8 cellular contexts compared by ENCODE assay signal in the genomic region with DNA sequence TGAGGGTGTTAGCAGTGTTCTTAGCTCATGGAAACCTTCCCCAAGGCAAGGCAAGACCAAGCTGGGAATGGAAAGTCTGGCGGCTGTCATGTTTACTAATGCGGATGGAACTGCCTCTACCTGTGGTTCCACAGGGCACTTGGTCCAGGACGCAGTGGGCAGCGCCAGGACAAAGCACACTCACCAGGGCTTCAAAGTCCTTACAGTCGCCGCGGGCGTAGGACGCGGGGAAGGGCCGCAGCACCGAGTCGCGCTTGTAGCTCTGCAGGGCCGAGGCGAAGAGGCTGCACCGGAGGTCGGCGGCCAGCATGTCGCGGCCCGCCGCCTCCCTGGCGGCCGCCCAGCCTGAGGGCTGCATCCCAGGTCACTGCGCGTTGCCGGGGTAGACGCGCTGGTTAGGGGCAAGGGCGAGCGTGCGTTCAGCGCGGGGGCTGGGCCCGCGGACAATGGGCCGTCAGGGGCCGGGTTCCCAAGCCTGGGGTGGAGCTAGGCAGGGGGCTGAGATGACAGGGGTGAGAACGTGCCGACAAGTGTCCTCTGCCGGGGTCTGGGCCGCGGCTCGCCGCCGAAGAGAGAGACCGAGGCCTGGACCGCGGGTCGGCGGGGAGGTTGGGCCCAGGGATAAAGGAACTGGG. TPM values are rescaled to one million over a fixed set of nuclear protein-coding genes. Genes with fewer than 3 reads are reported as not detected.
A peak's percentile ranks its signal among the peaks of the same experiment; 100 is the strongest.
DNase-seq lines count a peak whose midpoint lies in the region; ATAC-seq and TF ChIP-seq lines count a peak whose summit lies in the region.

No MANE protein-coding gene starts in this region.

- H3K27ac ChIP-seq in HUES64 (ENCODE audit: low read depth, low read length) (peak overlapping the region; percentile 73), cardiac muscle cell (peak overlapping the region; percentile 79)

- intact Hi-C loops in activated T-helper 2 cell treated with anti-CD3 and anti-CD28 coated beads, Interferon-gamma antibody, Interleukin-2, Interleukin-4, amounts not matched to agents 10 μg/mL and 5 μg/mL and 100 μg/mL, durations not matched to agents 14 hours and 24 hours and 36 hours (cut with micrococcal nuclease) = loop anchor here (1.0 to 2.0 kb wide), 2 partner anchors 10 to 19 kb away; a partner anchor contains a TSS
- intact Hi-C loops in posterior vena cava (cut with DNase I) = no loop called here

- peaks cover 12% of the 10 kb centered on the region for H3K27me3 ChIP-seq in HUES64 (ENCODE audit: insufficient read depth, low read length)
- H3K27me3 ChIP-seq in cardiac muscle cell = no peaks in the 10 kb centered on the region

- no peaks in the 10 kb centered on the region for H3K9me3 Mint-ChIP-seq in activated T-helper 2 cell treated with anti-CD3 and anti-CD28 coated beads, Interferon-gamma antibody, Interleukin-2, Interleukin-4, amounts not matched to agents 10 μg/mL and 5 μg/mL and 100 μg/mL, durations not matched to agents 14 hours and 24 hours and 36 hours
- H3K9me3 Mint-ChIP-seq in osteocyte (ENCODE audit: unreplicated experiment) = no peaks in the 10 kb centered on the region

- peak; percentile 33 for ATAC-seq in GM21528 (IDR thresholded peaks at IDR 0.05; ENCODE audit: low FRiP score, unreplicated experiment)

- under 1% methylated on average over 52 of the region's 52 CpGs for WGBS in HUES64

- H3K4me3 ChIP-seq in HUES64 (ENCODE audit: low read length) (peak overlapping the region; percentile 68), cardiac muscle cell (peak overlapping the region; percentile 36)

- DNase-seq in NCI-H146 treated with DMSO at 0.1 percent for 48 hours (lab: John Stamatoyannopoulos, UW; ENCODE audit: unreplicated experiment) = peak; percentile 22
- no peak for DNase-seq in NCI-H146 (lab: John Stamatoyannopoulos, UW)
- DNase-seq in activated T-helper 2 cell treated with anti-CD3 and anti-CD28 coated beads, Interferon-gamma antibody, Interleukin-2, Interleukin-4, amounts not matched to agents 10 μg/mL and 5 μg/mL and 100 μg/mL, durations not matched to agents 14 hours and 24 hours and 36 hours (ENCODE audit: low spot score) = no peak
- peak; percentile 23 to 75 for DNase-seq in cardiac muscle cell (ENCODE audit: low read depth in 1 of 2, low spot score in 1 of 2)
- no peak for DNase-seq in osteocyte (ENCODE audit: extremely low spot score, unreplicated experiment)
- no peak for DNase-seq in posterior vena cava (ENCODE audit: low spot score)

- peaks cover 26% of the 10 kb centered on the region for H3K4me1 Mint-ChIP-seq in activated T-helper 2 cell treated with anti-CD3 and anti-CD28 coated beads, Interferon-gamma antibody, Interleukin-2, Interleukin-4, amounts not matched to agents 10 μg/mL and 5 μg/mL and 100 μg/mL, durations not matched to agents 14 hours and 24 hours and 36 hours (ENCODE audit: low read depth)
- peaks cover 11% of the 10 kb centered on the region for H3K4me1 Mint-ChIP-seq in osteocyte (ENCODE audit: unreplicated experiment)

- H3K9me3 ChIP-seq in HUES64 (ENCODE audit: insufficient read depth, low read depth, low read length) (no peaks in the 10 kb centered on the region), cardiac muscle cell (ENCODE audit: low read depth) (no peaks in the 10 kb centered on the region)

- no peak for TF ChIP-seq CTCF in cardiac muscle cell (IDR thresholded peaks at IDR 0.05; ENCODE audit: low read depth, low read length)
- no peak for TF ChIP-seq CTCF in osteocyte (IDR thresholded peaks at IDR 0.05)

- H3K4me1 ChIP-seq in HUES64 (ENCODE audit: insufficient read depth, low read length) (peaks cover 13% of the 10 kb centered on the region), cardiac muscle cell (ENCODE audit: low read depth) (peaks cover 8% of the 10 kb centered on the region)

- H3K27me3 Mint-ChIP-seq in activated T-helper 2 cell treated with anti-CD3 and anti-CD28 coated beads, Interferon-gamma antibody, Interleukin-2, Interleukin-4, amounts not matched to agents 10 μg/mL and 5 μg/mL and 100 μg/mL, durations not matched to agents 14 hours and 24 hours and 36 hours (ENCODE audit: low read depth) = no peaks in the 10 kb centered on the region
- peaks cover 3% of the 10 kb centered on the region for H3K27me3 Mint-ChIP-seq in osteocyte (ENCODE audit: unreplicated experiment)

- peak overlapping the region; percentile 83 for H3K4me3 Mint-ChIP-seq in activated T-helper 2 cell treated with anti-CD3 and anti-CD28 coated beads, Interferon-gamma antibody, Interleukin-2, Interleukin-4, amounts not matched to agents 10 μg/mL and 5 μg/mL and 100 μg/mL, durations not matched to agents 14 hours and 24 hours and 36 hours (ENCODE audit: low read depth)
- H3K4me3 Mint-ChIP-seq in osteocyte (ENCODE audit: unreplicated experiment) = peak overlapping the region; percentile 78

- H3K36me3 Mint-ChIP-seq in activated T-helper 2 cell treated with anti-CD3 and anti-CD28 coated beads, Interferon-gamma antibody, Interleukin-2, Interleukin-4, amounts not matched to agents 10 μg/mL and 5 μg/mL and 100 μg/mL, durations not matched to agents 14 hours and 24 hours and 36 hours (ENCODE audit: low read depth) = peaks cover 3% of the 10 kb centered on the region
- H3K36me3 Mint-ChIP-seq in osteocyte (ENCODE audit: unreplicated experiment) = peaks cover 5% of the 10 kb centered on the region

- H3K27ac Mint-ChIP-seq in activated T-helper 2 cell treated with anti-CD3 and anti-CD28 coated beads, Interferon-gamma antibody, Interleukin-2, Interleukin-4, amounts not matched to agents 10 μg/mL and 5 μg/mL and 100 μg/mL, durations not matched to agents 14 hours and 24 hours and 36 hours = peak overlapping the region; percentile 80
- H3K27ac Mint-ChIP-seq in osteocyte (ENCODE audit: unreplicated experiment) = peak overlapping the region; percentile 44

- H3K9ac ChIP-seq in HUES64 (ENCODE audit: low read depth, low read length) = peak overlapping the region; percentile 80

- no peaks in the 10 kb centered on the region for H3K36me3 ChIP-seq in HUES64 (ENCODE audit: insufficient read depth, low read length)
- no peaks in the 10 kb centered on the region for H3K36me3 ChIP-seq in cardiac muscle cell

RNA-seq across cellular contexts. Expression of a gene that starts 0.5 kb away (rescaled TPM):
- polyA plus RNA-seq in HUES64 (2013, experiment 1 of 2) = 6.7 TPM
- 6.8 TPM for polyA plus RNA-seq in HUES64 (2013, experiment 2 of 2)
- 11.0 and 11.5 TPM in 2 replicates for total RNA-seq in activated T-helper 2 cell treated with anti-CD3 and anti-CD28 coated beads, Interferon-gamma antibody, Interleukin-2, Interleukin-4, amounts not matched to agents 10 μg/mL and 5 μg/mL and 100 μg/mL, durations not matched to agents 14 hours and 24 hours and 36 hours
- total RNA-seq in cardiac muscle cell (13.3 and 14.2 TPM in 2 replicates), osteocyte (9.4 and 9.5 TPM in 2 replicates), posterior vena cava (1 to 10 TPM; 7.4 TPM)
- polyA plus RNA-seq in cardiac muscle cell = 16.9 and 24.4 TPM in 2 replicates

RNA-seq across cellular contexts. Expression of a gene that starts 9.7 kb away (rescaled TPM):
- polyA plus RNA-seq in HUES64 (2013, experiment 1 of 2) = 29,572 TPM
- polyA plus RNA-seq in HUES64 (2013, experiment 2 of 2) = 20,320 TPM
- not detected in 2 replicates for total RNA-seq in activated T-helper 2 cell treated with anti-CD3 and anti-CD28 coated beads, Interferon-gamma antibody, Interleukin-2, Interleukin-4, amounts not matched to agents 10 μg/mL and 5 μg/mL and 100 μg/mL, durations not matched to agents 14 hours and 24 hours and 36 hours
- total RNA-seq in cardiac muscle cell = not detected in 2 replicates
- not detected in 2 replicates for polyA plus RNA-seq in cardiac muscle cell
- total RNA-seq in osteocyte = not detected in 2 replicates
- total RNA-seq in posterior vena cava = not detected

RNA-seq across cellular contexts. Expression of a gene that starts 18.3 kb away (rescaled TPM):
- polyA plus RNA-seq in HUES64 (2013, experiment 1 of 2) = 33,902 TPM
- polyA plus RNA-seq in HUES64 (2013, experiment 2 of 2) = 36,521 TPM
- not detected in 2 replicates for total RNA-seq in activated T-helper 2 cell treated with anti-CD3 and anti-CD28 coated beads, Interferon-gamma antibody, Interleukin-2, Interleukin-4, amounts not matched to agents 10 μg/mL and 5 μg/mL and 100 μg/mL, durations not matched to agents 14 hours and 24 hours and 36 hours
- total RNA-seq in cardiac muscle cell (not detected in 2 replicates), osteocyte (18.5 and 32.7 TPM in 2 replicates), posterior vena cava (100 to 1,000 TPM in 1 of 2 donors, 10 to 100 TPM in 1; 95.0 to 102 TPM)
- not detected in 2 replicates for polyA plus RNA-seq in cardiac muscle cell

Comparison
In these comparisons a context has a peak if more than half of its experiments do, and no peak if none do; other contexts are left out.
1. DNase-seq: peak in NCI-H146 treated with DMSO at 0.1 percent for 48 hours (single experiment) and cardiac muscle cell (2 of 2); none in NCI-H146 (single experiment), activated T-helper 2 cell treated with anti-CD3 and anti-CD28 coated beads, Interferon-gamma antibody, Interleukin-2, Interleukin-4, amounts not matched to agents 10 μg/mL and 5 μg/mL and 100 μg/mL, durations not matched to agents 14 hours and 24 hours and 36 hours (single experiment), osteocyte (single experiment) and posterior vena cava (single experiment).